1 cellular context compared by ENCODE assay signal in the genomic region with DNA sequence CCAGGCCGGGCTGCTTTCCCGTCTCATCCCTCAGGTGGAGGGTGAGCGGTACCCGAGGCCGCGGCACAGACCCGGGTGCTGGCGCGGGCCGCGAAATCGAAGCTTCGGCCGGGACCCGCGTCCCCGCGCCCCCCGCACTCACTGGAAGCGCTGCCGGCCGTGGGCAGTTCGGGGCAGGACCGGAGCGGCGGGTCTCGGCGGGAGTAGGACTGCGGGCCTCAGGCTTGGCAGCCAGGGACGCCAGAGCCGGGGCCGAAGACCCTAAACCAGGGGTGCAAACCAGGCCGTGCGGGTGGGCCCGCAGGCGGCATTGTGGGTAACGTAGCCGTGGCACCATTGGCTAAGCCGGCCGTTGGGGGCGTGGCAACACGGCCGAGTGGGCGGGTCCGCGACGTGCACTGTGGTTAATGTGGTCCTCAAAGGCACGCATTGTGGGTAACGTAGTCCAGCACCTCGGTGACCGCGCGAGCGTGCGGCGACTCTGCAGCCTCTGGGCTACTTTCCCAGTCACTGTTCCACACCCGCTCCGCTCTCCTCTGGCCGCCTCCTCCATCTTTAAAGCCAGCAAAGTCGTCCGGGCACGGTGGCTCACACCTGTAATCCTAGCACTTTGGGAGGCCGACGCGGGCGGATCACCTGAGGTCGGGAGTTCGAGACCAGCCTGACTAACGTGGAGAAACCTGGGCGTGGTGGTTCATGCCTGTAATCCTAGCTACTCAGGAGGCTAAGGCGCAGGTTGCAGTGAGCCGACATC.
TF ChIP-seq lines count a peak whose summit lies in the region.

Gene ZNF500, minus strand, starts transcription at position 288 of the 754 bp plus-strand sequence. CDS start 1,184 bp downstream, outside the sequence.

TF ChIP-seq in HepG2, 621 proteins besides CTCF, POLR2A, EP300 and RAD21 (continued from another document and continues in another):
- TF ChIP-seq ZBTB26 (CRISPR knock-in tag; IDR thresholded peaks at IDR 0.05; ENCODE audit: borderline replicate concordance) = no peak; the same call in 1 of the 2 replicates
- TF ChIP-seq ZNF75D (CRISPR knock-in tag; IDR thresholded peaks at IDR 0.05; ENCODE audit: borderline replicate concordance) = no peak
- TF ChIP-seq ZSCAN30 (CRISPR knock-in tag; IDR thresholded peaks at IDR 0.05) = no peak
- no peak; the same call in 1 of the 2 replicates for TF ChIP-seq ZNF747 (CRISPR knock-in tag; IDR thresholded peaks at IDR 0.05; ENCODE audit: borderline replicate concordance)
- no peak for TF ChIP-seq ZNF343 (CRISPR knock-in tag; IDR thresholded peaks at IDR 0.05)
- no peak for TF ChIP-seq ZNF263 (CRISPR knock-in tag; IDR thresholded peaks at IDR 0.05)
- TF ChIP-seq HIVEP1 (CRISPR knock-in tag; IDR thresholded peaks at IDR 0.05) = 0 out of 2 replicates have a peak, but pooled peaks have one; percentile 36
- TF ChIP-seq SIN3A (IDR thresholded peaks at IDR 0.05; ENCODE audit: borderline replicate concordance, low read depth, low read length) = 0 out of 2 replicates have a peak, but pooled peaks have one; percentile 7
- no peak for TF ChIP-seq ZNF382 (CRISPR knock-in tag; IDR thresholded peaks at IDR 0.05; ENCODE audit: borderline replicate concordance)
- TF ChIP-seq NR2F1 (CRISPR knock-in tag; IDR thresholded peaks at IDR 0.05) = no peak
- no peak for TF ChIP-seq MAFF (IDR thresholded peaks at IDR 0.05; ENCODE audit: low read depth, low read length)
- peak; percentile 52; the same call in 1 of the 2 replicates for TF ChIP-seq ZBTB42 (CRISPR knock-in tag; IDR thresholded peaks at IDR 0.05)
- TF ChIP-seq BHLHE40 (IDR thresholded peaks at IDR 0.05; ENCODE audit: low read length) = peak; percentile 50
- TF ChIP-seq ZNF501 (CRISPR knock-in tag; IDR thresholded peaks at IDR 0.05) = peak; percentile 87
- TF ChIP-seq ZNF33B (CRISPR knock-in tag; IDR thresholded peaks at IDR 0.05) = no peak
- no peak for TF ChIP-seq ZNF136 (CRISPR knock-in tag; IDR thresholded peaks at IDR 0.05; ENCODE audit: low read depth)
- TF ChIP-seq ISL2 (CRISPR knock-in tag; IDR thresholded peaks at IDR 0.05) = peak; percentile 44; the same call in 1 of the 2 replicates
- peak; percentile 77; the same call in 1 of the 2 replicates for TF ChIP-seq ZNF678 (CRISPR knock-in tag; IDR thresholded peaks at IDR 0.05)
- peak; percentile 73 for TF ChIP-seq TEAD3 (CRISPR knock-in tag; optimal IDR thresholded peaks at IDR 0.05; ENCODE audit: borderline replicate concordance)
- TF ChIP-seq ZNF510 (CRISPR knock-in tag; IDR thresholded peaks at IDR 0.05; ENCODE audit: low read depth) = no peak
- TF ChIP-seq ZNF549 (CRISPR knock-in tag; IDR thresholded peaks at IDR 0.05) = no peak
- TF ChIP-seq MYC (CRISPR knock-in tag; IDR thresholded peaks at IDR 0.05; ENCODE audit: borderline replicate concordance) = peak; percentile 77; the same call in 1 of the 2 replicates
- no peak for TF ChIP-seq ZNF24 (IDR thresholded peaks at IDR 0.05)
- TF ChIP-seq ETS1 (CRISPR knock-in tag; IDR thresholded peaks at IDR 0.05) = no peak
- no peak for TF ChIP-seq ZBTB2 (CRISPR knock-in tag; IDR thresholded peaks at IDR 0.05; ENCODE audit: low read depth)
- 0 out of 2 replicates have a peak, but pooled peaks have one; percentile 30 for TF ChIP-seq FOSL2 (CRISPR knock-in tag; IDR thresholded peaks at IDR 0.05)
- TF ChIP-seq MNT (IDR thresholded peaks at IDR 0.05) = peak; percentile 59
- no peak for TF ChIP-seq NONO (IDR thresholded peaks at IDR 0.05)
- TF ChIP-seq NONO (CRISPR knock-in tag; conservative IDR thresholded peaks at IDR 0.05) = peak; percentile 62; the same call in 1 of the 2 replicates
- peak; percentile 74 for TF ChIP-seq SALL1 (CRISPR knock-in tag; IDR thresholded peaks at IDR 0.05)
- TF ChIP-seq SIN3B (IDR thresholded peaks at IDR 0.05; ENCODE audit: low read length) = 0 out of 2 replicates have a peak, but pooled peaks have one; percentile 52
- TF ChIP-seq, protein P1, sequence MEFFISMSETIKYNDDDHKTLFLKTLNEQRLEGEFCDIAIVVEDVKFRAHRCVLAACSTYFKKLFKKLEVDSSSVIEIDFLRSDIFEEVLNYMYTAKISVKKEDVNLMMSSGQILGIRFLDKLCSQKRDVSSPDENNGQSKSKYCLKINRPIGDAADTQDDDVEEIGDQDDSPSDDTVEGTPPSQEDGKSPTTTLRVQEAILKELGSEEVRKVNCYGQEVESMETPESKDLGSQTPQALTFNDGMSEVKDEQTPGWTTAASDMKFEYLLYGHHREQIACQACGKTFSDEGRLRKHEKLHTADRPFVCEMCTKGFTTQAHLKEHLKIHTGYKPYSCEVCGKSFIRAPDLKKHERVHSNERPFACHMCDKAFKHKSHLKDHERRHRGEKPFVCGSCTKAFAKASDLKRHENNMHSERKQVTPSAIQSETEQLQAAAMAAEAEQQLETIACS (CRISPR knock-in tag; IDR thresholded peaks at IDR 0.05) = peak; percentile 28; the same call in 1 of the 2 replicates
- TF ChIP-seq ESRRA (CRISPR knock-in tag; IDR thresholded peaks at IDR 0.05; ENCODE audit: low read depth) = peak; percentile 59
- peak; percentile 93; the same call in 1 of the 2 replicates for TF ChIP-seq FOXK1 (CRISPR knock-in tag; IDR thresholded peaks at IDR 0.05; ENCODE audit: borderline replicate concordance, low read depth)
- no peak for TF ChIP-seq ZNF816 (CRISPR knock-in tag; IDR thresholded peaks at IDR 0.05; ENCODE audit: borderline replicate concordance)
- TF ChIP-seq, protein P2, sequence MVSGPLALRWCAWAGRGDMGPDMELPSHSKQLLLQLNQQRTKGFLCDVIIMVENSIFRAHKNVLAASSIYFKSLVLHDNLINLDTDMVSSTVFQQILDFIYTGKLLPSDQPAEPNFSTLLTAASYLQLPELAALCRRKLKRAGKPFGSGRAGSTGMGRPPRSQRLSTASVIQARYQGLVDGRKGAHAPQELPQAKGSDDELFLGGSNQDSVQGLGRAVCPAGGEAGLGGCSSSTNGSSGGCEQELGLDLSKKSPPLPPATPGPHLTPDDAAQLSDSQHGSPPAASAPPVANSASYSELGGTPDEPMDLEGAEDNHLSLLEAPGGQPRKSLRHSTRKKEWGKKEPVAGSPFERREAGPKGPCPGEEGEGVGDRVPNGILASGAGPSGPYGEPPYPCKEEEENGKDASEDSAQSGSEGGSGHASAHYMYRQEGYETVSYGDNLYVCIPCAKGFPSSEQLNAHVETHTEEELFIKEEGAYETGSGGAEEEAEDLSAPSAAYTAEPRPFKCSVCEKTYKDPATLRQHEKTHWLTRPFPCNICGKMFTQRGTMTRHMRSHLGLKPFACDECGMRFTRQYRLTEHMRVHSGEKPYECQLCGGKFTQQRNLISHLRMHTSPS (CRISPR knock-in tag; IDR thresholded peaks at IDR 0.05; ENCODE audit: low read depth) = no peak
- TF ChIP-seq RELA (CRISPR knock-in tag; IDR thresholded peaks at IDR 0.05) = no peak
- no peak for TF ChIP-seq SKI (IDR thresholded peaks at IDR 0.05; ENCODE audit: partially characterized antibody)
- peak; percentile 93 for TF ChIP-seq ARHGAP35 (CRISPR knock-in tag; IDR thresholded peaks at IDR 0.05; ENCODE audit: borderline replicate concordance)
- no peak for TF ChIP-seq RFX1 (IDR thresholded peaks at IDR 0.05)
- TF ChIP-seq MAZ (IDR thresholded peaks at IDR 0.05; ENCODE audit: borderline replicate concordance, low read depth, low read length) = no peak
- TF ChIP-seq MAZ (CRISPR knock-in tag; IDR thresholded peaks at IDR 0.05; ENCODE audit: low read depth) = peak; percentile 53; the same call in 1 of the 2 replicates
- peak; percentile 25; the same call in 1 of the 2 replicates for TF ChIP-seq SNAPC2 (CRISPR knock-in tag; IDR thresholded peaks at IDR 0.05)
- TF ChIP-seq GTF2F1 (IDR thresholded peaks at IDR 0.05; ENCODE audit: low read length) = no peak
- no peak for TF ChIP-seq SMYD3 (CRISPR knock-in tag; IDR thresholded peaks at IDR 0.05)
- TF ChIP-seq ZBTB38 (CRISPR knock-in tag; IDR thresholded peaks at IDR 0.05) = peak; percentile 76
- peak; percentile 95; the same call in 1 of the 2 replicates for TF ChIP-seq ZMYM3 (CRISPR knock-in tag; IDR thresholded peaks at IDR 0.05)
- peak; percentile 76 for TF ChIP-seq ZNF142 (CRISPR knock-in tag; IDR thresholded peaks at IDR 0.05)
- no peak for TF ChIP-seq SOX6 (IDR thresholded peaks at IDR 0.05)
- peak; percentile 67 for TF ChIP-seq SOX6 (CRISPR knock-in tag; IDR thresholded peaks at IDR 0.05)
- 0 out of 2 replicates have a peak, but pooled peaks have one; percentile 66 for TF ChIP-seq IRF1 (CRISPR knock-in tag; IDR thresholded peaks at IDR 0.05; ENCODE audit: low read depth)
- TF ChIP-seq HNRNPH1 (optimal IDR thresholded peaks at IDR 0.05; ENCODE audit: low read depth, low read length) = no peak
